17 cellular contexts compared by ENCODE assay signal in the genomic region with DNA sequence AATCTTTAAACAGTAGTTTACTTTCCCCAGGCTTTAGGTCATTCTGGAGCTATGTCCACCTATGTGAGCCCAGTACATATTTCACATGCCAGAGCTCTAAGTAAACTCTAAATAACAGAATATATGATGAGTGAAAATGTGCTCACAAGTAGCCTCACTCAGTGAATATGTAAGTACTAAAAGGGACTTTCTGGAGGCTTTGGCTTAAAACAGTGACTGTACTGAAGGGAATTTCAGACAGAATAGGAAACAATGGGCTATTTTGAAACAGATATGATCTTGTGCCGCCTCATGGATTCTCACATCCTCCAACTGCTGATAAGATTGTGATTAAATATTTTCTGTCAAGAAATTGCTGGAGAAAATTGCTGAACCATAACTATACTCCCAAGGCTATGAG.
DNase-seq lines count a peak whose midpoint lies in the region; ATAC-seq and TF ChIP-seq lines count a peak whose summit lies in the region.
"Had no signal": no experiment of that assay in that cellular context is flagged by ENCODE, and none has a peak within 500 bp of the region (broad histone marks: within the 10 kb centered on the region; RNA-seq: fewer than 3 reads in every experiment).

No MANE protein-coding gene starts in this region.

- peaks cover 5% of the 10 kb centered on the region for H3K4me1 Mint-ChIP-seq in activated naive CD4-positive, alpha-beta T cell treated with anti-CD3 and anti-CD28 coated beads for 36 hours (ENCODE audit: low read depth)
- H3K4me1 Mint-ChIP-seq in activated CD8-positive, alpha-beta T cell treated with anti-CD3 and anti-CD28 coated beads for 36 hours (ENCODE audit: low read depth) = no peaks in the 10 kb centered on the region

- H3K27me3 Mint-ChIP-seq in activated naive CD4-positive, alpha-beta T cell treated with anti-CD3 and anti-CD28 coated beads for 36 hours (ENCODE audit: low read depth) = no peaks in the 10 kb centered on the region
- H3K27me3 Mint-ChIP-seq in activated CD8-positive, alpha-beta T cell treated with anti-CD3 and anti-CD28 coated beads for 36 hours = no peaks in the 10 kb centered on the region

- no peak overlapping the region for H3K4me3 ChIP-seq in fibroblast of mammary gland (ENCODE audit: control insufficient read depth, low read depth, low read length)
- H3K4me3 ChIP-seq: mucosa of descending colon had no signal

- CTCF ChIA-PET in activated naive CD4-positive, alpha-beta T cell treated with anti-CD3 and anti-CD28 coated beads for 36 hours (lab: Charles Lee) = no interaction called here
- CTCF ChIA-PET in activated CD8-positive, alpha-beta T cell treated with anti-CD3 and anti-CD28 coated beads for 36 hours (lab: Charles Lee) = no interaction called here

- no peak overlapping the region for H3K4me3 Mint-ChIP-seq in activated naive CD4-positive, alpha-beta T cell treated with anti-CD3 and anti-CD28 coated beads for 36 hours
- no peak overlapping the region for H3K4me3 Mint-ChIP-seq in activated CD8-positive, alpha-beta T cell treated with anti-CD3 and anti-CD28 coated beads for 36 hours
- H3K4me3 Mint-ChIP-seq: HFFc6 had no signal

- TF ChIP-seq CTCF in fibroblast of mammary gland (conservative IDR thresholded peaks at IDR 0.05; ENCODE audit: control insufficient read depth, insufficient read depth, low read depth, low read length) = no peak
- TF ChIP-seq CTCF in activated CD8-positive, alpha-beta T cell treated with anti-CD3 and anti-CD28 coated beads for 36 hours (IDR thresholded peaks at IDR 0.05) = no peak

- POLR2A ChIA-PET in activated CD8-positive, alpha-beta T cell treated with anti-CD3 and anti-CD28 coated beads for 36 hours (lab: Charles Lee) = no interaction called here

- ATAC-seq in HG02610 (IDR thresholded peaks at IDR 0.05; ENCODE audit: unreplicated experiment) = peak; percentile 75
- no peak for ATAC-seq in activated CD8-positive, alpha-beta T cell treated with anti-CD3 and anti-CD28 coated beads for 36 hours
- no peak for ATAC-seq in GM19324 (IDR thresholded peaks at IDR 0.05; ENCODE audit: low FRiP score, unreplicated experiment)
- ATAC-seq: activated naive CD4-positive, alpha-beta T cell treated with anti-CD3 and anti-CD28 coated beads, Interleukin-2, amount 50 U/mL, for 72 hours; mucosa of descending colon had no signal

- H3K36me3 Mint-ChIP-seq in activated naive CD4-positive, alpha-beta T cell treated with anti-CD3 and anti-CD28 coated beads for 36 hours (ENCODE audit: low read depth) = no peaks in the 10 kb centered on the region
- no peaks in the 10 kb centered on the region for H3K36me3 Mint-ChIP-seq in activated CD8-positive, alpha-beta T cell treated with anti-CD3 and anti-CD28 coated beads for 36 hours (ENCODE audit: low read depth)
- H3K36me3 Mint-ChIP-seq: activated naive CD4-positive, alpha-beta T cell treated with anti-CD3 and anti-CD28 coated beads, Interleukin-2, amount 50 U/mL, for 72 hours had no signal

- peak; percentile 31 for DNase-seq in RPMI7951 (ENCODE audit: low read depth)
- DNase-seq in fibroblast of mammary gland (ENCODE audit: low read depth) = peak; percentile 32
- peak; percentile 83 for DNase-seq in renal cortical epithelial cell (ENCODE audit: low read depth)
- no peak for DNase-seq in activated naive CD4-positive, alpha-beta T cell treated with anti-CD3 and anti-CD28 coated beads for 36 hours
- DNase-seq in activated CD8-positive, alpha-beta T cell treated with anti-CD3 and anti-CD28 coated beads for 36 hours = no peak
- DNase-seq: activated CD4-positive, alpha-beta T cell treated with anti-CD3 and anti-CD28 coated beads for 1 hour; C1 segment of cervical spinal cord; caudate nucleus; DND-41; HFFc6; mucosa of descending colon; NCI-H2029 treated with DMSO at 0.1 percent for 48 hours; NCI-H524 treated with DMSO at 0.1 percent for 48 hours; stimulated activated naive CD4-positive, alpha-beta T cell had no signal

- intact Hi-C loops in activated naive CD4-positive, alpha-beta T cell treated with anti-CD3 and anti-CD28 coated beads for 36 hours (cut with micrococcal nuclease) = no loop called here
- intact Hi-C loops in activated CD8-positive, alpha-beta T cell treated with anti-CD3 and anti-CD28 coated beads for 36 hours (cut with micrococcal nuclease) = no loop called here

- no peak overlapping the region for H3K27ac Mint-ChIP-seq in activated naive CD4-positive, alpha-beta T cell treated with anti-CD3 and anti-CD28 coated beads for 36 hours
- H3K27ac Mint-ChIP-seq in activated CD8-positive, alpha-beta T cell treated with anti-CD3 and anti-CD28 coated beads for 36 hours = no peak overlapping the region
- H3K27ac Mint-ChIP-seq: activated naive CD4-positive, alpha-beta T cell treated with anti-CD3 and anti-CD28 coated beads, Interleukin-2, amount 50 U/mL, for 72 hours; HFFc6 had no signal

- H3K9me3 Mint-ChIP-seq in activated naive CD4-positive, alpha-beta T cell treated with anti-CD3 and anti-CD28 coated beads for 36 hours = no peaks in the 10 kb centered on the region
- H3K9me3 Mint-ChIP-seq in activated CD8-positive, alpha-beta T cell treated with anti-CD3 and anti-CD28 coated beads for 36 hours = no peaks in the 10 kb centered on the region
- H3K9me3 Mint-ChIP-seq: activated naive CD4-positive, alpha-beta T cell treated with anti-CD3 and anti-CD28 coated beads, Interleukin-2, amount 50 U/mL, for 72 hours had no signal

Comparison
In these comparisons a context has a peak if more than half of its experiments do, and no peak if none do; other contexts are left out.
1. DNase-seq: peak in RPMI7951 (single experiment), fibroblast of mammary gland (single experiment) and renal cortical epithelial cell (single experiment); none in activated naive CD4-positive, alpha-beta T cell treated with anti-CD3 and anti-CD28 coated beads for 36 hours (single experiment) and activated CD8-positive, alpha-beta T cell treated with anti-CD3 and anti-CD28 coated beads for 36 hours (single experiment).